In the genomic region with DNA sequence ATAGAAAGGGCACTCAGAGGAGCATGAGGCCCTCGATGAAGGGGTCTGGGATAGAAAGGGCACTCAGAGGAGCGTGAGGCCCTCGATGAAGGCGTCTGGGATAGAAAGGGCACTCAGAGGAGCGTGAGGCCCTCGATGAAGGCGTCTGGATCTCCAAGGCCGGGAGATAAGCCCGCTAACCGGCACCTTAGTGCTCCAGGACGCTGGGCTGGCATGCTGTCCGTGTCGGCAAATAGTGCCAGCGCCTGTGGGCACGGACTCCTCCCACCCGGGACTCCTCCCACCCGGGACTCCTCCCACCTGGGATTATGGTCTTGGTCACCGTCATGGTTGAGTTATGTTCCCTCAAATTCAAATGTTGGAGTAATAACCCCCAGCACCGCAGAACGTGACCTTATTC, we compare ENCODE assay signal across 1 cellular context.
TF ChIP-seq lines count a peak whose summit lies in the region.

No MANE protein-coding gene starts in this region.

TF ChIP-seq in HepG2, 621 proteins besides CTCF, POLR2A, EP300 and RAD21 (continued from another document):
- TF ChIP-seq, protein P1, sequence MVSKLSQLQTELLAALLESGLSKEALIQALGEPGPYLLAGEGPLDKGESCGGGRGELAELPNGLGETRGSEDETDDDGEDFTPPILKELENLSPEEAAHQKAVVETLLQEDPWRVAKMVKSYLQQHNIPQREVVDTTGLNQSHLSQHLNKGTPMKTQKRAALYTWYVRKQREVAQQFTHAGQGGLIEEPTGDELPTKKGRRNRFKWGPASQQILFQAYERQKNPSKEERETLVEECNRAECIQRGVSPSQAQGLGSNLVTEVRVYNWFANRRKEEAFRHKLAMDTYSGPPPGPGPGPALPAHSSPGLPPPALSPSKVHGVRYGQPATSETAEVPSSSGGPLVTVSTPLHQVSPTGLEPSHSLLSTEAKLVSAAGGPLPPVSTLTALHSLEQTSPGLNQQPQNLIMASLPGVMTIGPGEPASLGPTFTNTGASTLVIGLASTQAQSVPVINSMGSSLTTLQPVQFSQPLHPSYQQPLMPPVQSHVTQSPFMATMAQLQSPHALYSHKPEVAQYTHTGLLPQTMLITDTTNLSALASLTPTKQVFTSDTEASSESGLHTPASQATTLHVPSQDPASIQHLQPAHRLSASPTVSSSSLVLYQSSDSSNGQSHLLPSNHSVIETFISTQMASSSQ (IDR thresholded peaks at IDR 0.05; ENCODE audit: low read depth), result no peak
- TF ChIP-seq, protein P1 (CRISPR knock-in tag; IDR thresholded peaks at IDR 0.05; ENCODE audit: borderline replicate concordance), result no peak
- TF ChIP-seq CBX5 (CRISPR knock-in tag; IDR thresholded peaks at IDR 0.05; ENCODE audit: borderline replicate concordance) (no peak), AGO1 (IDR thresholded peaks at IDR 0.05; ENCODE audit: low read depth, low read length, poor library complexity, severe bottlenecking) (no peak), ZSCAN12 (CRISPR knock-in tag; IDR thresholded peaks at IDR 0.05) (no peak)
